ENCODE assay signal across 5 cellular contexts in genomic region chr4:129968366-129968765, GRCh38.
"Had no signal": no experiment of that assay in that cellular context is flagged by ENCODE, and none has a peak within 500 bp of the region (broad histone marks: within the 10 kb centered on the region; RNA-seq: fewer than 3 reads in every experiment).

No MANE protein-coding gene starts in this region.

- DNase-seq: IMR-90, KBM-7 had no signal

- ATAC-seq: HepG2, K562 had no signal

- H3K4me3 ChIP-seq: K562 had no signal

- H3K27ac ChIP-seq: HL-60 had no signal
